ENCODE assay signal across 33 cellular contexts in genomic region chr9:125979383-125979782, GRCh38.
"Had no signal": no experiment of that assay in that cellular context is flagged by ENCODE, and none has a peak within 500 bp of the region (broad histone marks: within the 10 kb centered on the region; RNA-seq: fewer than 3 reads in every experiment).

No MANE protein-coding gene starts in this region.

- DNase-seq: activated effector memory CD4-positive, alpha-beta T cell treated with anti-CD3 and anti-CD28 coated beads, Interleukin-2, amount 50 U/mL, for 16 hours; activated effector memory CD4-positive, alpha-beta T cell treated with Interleukin-2 at 50 U/mL for 16 hours; activated gamma-delta T cell; activated gamma-delta T cell treated with Interleukin-2 at 50 U/mL for 16 hours; activated naive CD4-positive, alpha-beta T cell; activated naive CD4-positive, alpha-beta T cell treated with anti-CD3 and anti-CD28 coated beads for 36 hours; activated naive CD4-positive, alpha-beta T cell treated with anti-CD3 and anti-CD28 coated beads, Interleukin-2, amount 10 ng/mL, durations not matched to agents 7 days and 5 days; activated naive CD4-positive, alpha-beta T cell treated with anti-CD3 and anti-CD28 coated beads, Interleukin-2, amount 50 U/mL, for 16 hours; activated naive CD4-positive, alpha-beta T cell treated with Interleukin-2 at 50 U/mL for 16 hours; activated naive CD8-positive, alpha-beta T cell treated with anti-CD3 and anti-CD28 coated beads for 36 hours; activated naive CD8-positive, alpha-beta T cell treated with anti-CD3 and anti-CD28 coated beads, Interleukin-2, amount 10 ng/mL, durations not matched to agents 7 days and 5 days; activated naive CD8-positive, alpha-beta T cell treated with anti-CD3 and anti-CD28 coated beads, Interleukin-2, amount 50 U/mL, for 24 hours; activated T-cell treated with anti-CD3 and anti-CD28 coated beads, Interleukin-2, amount 50 U/mL, for 24 hours; activated T-cell treated with anti-CD3 and anti-CD28 coated beads, Interleukin-2, amount 50 U/mL, for 4 hours; activated T-cell treated with anti-CD3 and anti-CD28 coated beads, Interleukin-2, amount 50 U/mL, for 48 hours; activated T-cell treated with anti-CD3 and anti-CD28 coated beads, Interleukin-2, amount 50 U/mL, for 72 hours; adrenal gland; amniotic stem cell; amygdala; anterior cingulate cortex; aorta; body of pancreas; brain microvascular endothelial cell; caudate nucleus; central memory CD4-positive, alpha-beta T cell; cerebellar nuclear complex had no signal

- ATAC-seq: activated naive CD4-positive, alpha-beta T cell treated with anti-CD3 and anti-CD28 coated beads, Interleukin-2, amount 50 U/mL, for 72 hours; activated naive CD8-positive, alpha-beta T cell treated with anti-CD3 and anti-CD28 coated beads, Interleukin-2, amount 50 U/mL, for 24 hours; activated T-cell treated with anti-CD3 and anti-CD28 coated beads, Interleukin-2, amount 50 U/mL, for 4 hours; activated T-cell treated with anti-CD3 and anti-CD28 coated beads, Interleukin-2, amount 50 U/mL, for 72 hours; activated T-helper 17 cell treated with anti-CD3 and anti-CD28 coated beads, Interleukin-2, amount 50 U/mL, for 72 hours; body of pancreas had no signal

- H3K4me3 ChIP-seq: adrenal gland, ascending aorta, body of pancreas, breast epithelium, cardiac muscle cell had no signal

- H3K27me3 ChIP-seq: adrenal gland, ascending aorta, body of pancreas, brain microvascular endothelial cell, breast epithelium, cardiac muscle cell had no signal

- FAIRE-seq: astrocyte, bronchial epithelial cell had no signal

- H3K27ac ChIP-seq: adrenal gland, ascending aorta, body of pancreas, brain microvascular endothelial cell, breast epithelium, cardiac muscle cell had no signal

- H3K36me3 ChIP-seq: adrenal gland, ascending aorta, brain microvascular endothelial cell, breast epithelium, cardiac muscle cell had no signal

- H3K4me1 ChIP-seq: adrenal gland, ascending aorta, body of pancreas, breast epithelium had no signal
